Comparison of ENCODE assay signal across 8 cellular contexts in genomic region chr14:28766505-28767238, GRCh38. TPM values are rescaled to one million over a fixed set of nuclear protein-coding genes. Genes with fewer than 3 reads are reported as not detected.
DNase-seq lines count a peak whose midpoint lies in the region; ATAC-seq and TF ChIP-seq lines count a peak whose summit lies in the region.

Gene FOXG1 (plus strand): TSS chr14:28766787. CDS start chr14:28767280, 493 bp downstream.

- intact Hi-C loops in psoas muscle (cut with DNase I): no loop called here

- no peaks in the 10 kb centered on the region for H3K36me3 ChIP-seq in esophagus (ENCODE audit: control insufficient read depth in 2 of 2, insufficient read depth in 2 of 2, low read length in 1 of 2)
- H3K36me3 ChIP-seq in psoas muscle (ENCODE audit: insufficient read depth in 1 of 2, low read depth in 1 of 2): no peaks in the 10 kb centered on the region

- POLR2A ChIA-PET in AG04450 (lab: Yijun Ruan, JAX): interaction anchor here (0.6 kb wide), 1 partner anchor 1679 kb away, joined by 3 read pairs; no protein-coding TSS in a partner anchor

- H3K27ac ChIP-seq in AG04450 (ENCODE audit: low read depth, low read length) (no peak within 1 kb of the TSS), esophagus (ENCODE audit: low read depth in 2 of 2, low read length in 1 of 2) (no peak within 1 kb of the TSS), psoas muscle (no peak within 1 kb of the TSS)

- peaks cover 3 to 6% of the 10 kb centered on the region in 2 donors for H3K4me1 ChIP-seq in esophagus (ENCODE audit: control insufficient read depth in 2 of 2, insufficient read depth in 2 of 2, low read length in 1 of 2)
- H3K4me1 ChIP-seq in psoas muscle: no peaks in the 10 kb centered on the region

- CTCF ChIA-PET in AG04450 (lab: Charles Lee): interaction anchor here (1.2 to 1.7 kb wide), 2 partner anchors 10 to 1443 kb away, joined by 3 to 6 read pairs; no protein-coding TSS in a partner anchor

- peaks cover 9% of the 10 kb centered on the region for H3K9me3 ChIP-seq in AG04450 (ENCODE audit: control insufficient read depth, insufficient read depth, low read length)
- H3K9me3 ChIP-seq in esophagus (ENCODE audit: control insufficient read depth in 2 of 2, insufficient read depth in 1 of 2, low read depth in 1 of 2, low read length in 1 of 2): peaks cover 5 to 9% of the 10 kb centered on the region in 2 donors
- H3K9me3 ChIP-seq in psoas muscle: no peaks in the 10 kb centered on the region

- H3K27me3 ChIP-seq in AG04450 (ENCODE audit: control insufficient read depth, insufficient read depth, low read length) (peaks cover 61% of the 10 kb centered on the region), esophagus (ENCODE audit: control insufficient read depth in 1 of 2, insufficient read depth in 2 of 2, low read length in 2 of 2) (peaks cover 7 to 37% of the 10 kb centered on the region in 2 donors), psoas muscle (ENCODE audit: insufficient read depth in 3 of 3, low read length in 2 of 3) (peaks cover 0 to 93% (median 35%) of the 10 kb centered on the region in 3 donors)

- H3K4me3 ChIP-seq in AG04450 (ENCODE audit: low read depth, low read length) (peak within 1 kb of the TSS; percentile 41), esophagus (ENCODE audit: low read depth in 1 of 2, low read length in 2 of 2) (peak within 1 kb of the TSS; percentile 23 to 49), psoas muscle (peak within 1 kb of the TSS; percentile 56)

- ATAC-seq in psoas muscle (peak in 1 of 4 donors; percentile 83), HG02973 (IDR thresholded peaks at IDR 0.05; ENCODE audit: unreplicated experiment) (no peak)

- DNase-seq in AG04450 (ENCODE audit: low read depth, low spot score): no peak
- DNase-seq in H4 (ENCODE audit: low spot score): peak; percentile 94
- peak; percentile 94 for DNase-seq in NCI-H774 (lab: John Stamatoyannopoulos, UW)
- peak in 1 of 2 donors; percentile 50 for DNase-seq in psoas muscle
- DNase-seq in dedifferentiated amniotic fluid mesenchymal stem cell (ENCODE audit: extremely low spot score): no peak
- no peak for DNase-seq in activated CD8-positive, alpha-beta memory T cell treated with anti-CD3 and anti-CD28 coated beads, Interleukin-2, amount 50 U/mL, for 4 hours

- no peak for TF ChIP-seq CTCF in AG04450 (IDR thresholded peaks at IDR 0.05; ENCODE audit: low read depth, low read length)
- no peak for TF ChIP-seq CTCF in psoas muscle (IDR thresholded peaks at IDR 0.05)

- WGBS in esophagus, 2 donors: 5 to 7% methylated on average over 49 to 79 of the region's 80 CpGs
- WGBS in psoas muscle, 3 donors: 0 to 2% (median 1%) methylated on average over 41 to 79 of the region's 80 CpGs

RNA-seq across cellular contexts. Expression of gene FOXG1, which starts in this region (rescaled TPM):
- polyA plus RNA-seq in AG04450 (2011; rRNA removed) (not detected in 2 replicates), esophagus (under 1 TPM; 0.10 to 0.12 TPM), psoas muscle (under 1 TPM in 1 of 3 donors, not detected in 2; under 0.01 TPM)
- polyA minus RNA-seq in AG04450 (2011; rRNA and poly(A)+ RNA removed): not detected in 2 replicates
- 4.8 and 8.2 TPM in 2 replicates for total RNA-seq in H4 (2014; rRNA removed; shearing (Covaris generic))
- total RNA-seq in psoas muscle: 1 to 10 TPM in 2 of 4 donors, not detected in 2; 5.4 to 5.5 TPM

Comparison
In these comparisons a context has a peak if more than half of its experiments do, and no peak if none do; other contexts are left out.
1. DNase-seq: peak in H4 (single experiment) and NCI-H774 (single experiment); none in AG04450 (single experiment), dedifferentiated amniotic fluid mesenchymal stem cell (single experiment) and activated CD8-positive, alpha-beta memory T cell treated with anti-CD3 and anti-CD28 coated beads, Interleukin-2, amount 50 U/mL, for 4 hours (single experiment).
2. Peak in every context shown above with its lines, with median percentiles within 50 percentile points of each other: H3K4me3 ChIP-seq.